19 cellular contexts compared by ENCODE assay signal in genomic region chr10:129759214-129760002, GRCh38.
A peak's percentile ranks its signal among the peaks of the same experiment; 100 is the strongest.
DNase-seq lines count a peak whose midpoint lies in the region; ATAC-seq and TF ChIP-seq lines count a peak whose summit lies in the region.
"Had no signal": no experiment of that assay in that cellular context is flagged by ENCODE, and none has a peak within 500 bp of the region (broad histone marks: within the 10 kb centered on the region; RNA-seq: fewer than 3 reads in every experiment).

No MANE protein-coding gene starts in this region.

- ATAC-seq in Right ventricle myocardium superior (ENCODE audit: poor library complexity) (no peak), heart right ventricle (no peak), lower lobe of right lung (no peak), GM21423 (IDR thresholded peaks at IDR 0.05; ENCODE audit: unreplicated experiment) (no peak), gastroesophageal sphincter (no peak)
- ATAC-seq in central memory CD8-positive, alpha-beta T cell (replicated peaks; ENCODE audit: extremely low read depth, poor library complexity, severe bottlenecking): no peak
- ATAC-seq: activated naive CD4-positive, alpha-beta T cell treated with anti-CD3 and anti-CD28 coated beads, Interleukin-2, amount 50 U/mL, for 72 hours; K562; psoas muscle had no signal

- H3K4me1 ChIP-seq in heart right ventricle (peaks cover 0 to 18% (median 0%) of the 10 kb centered on the region in 9 donors), lower lobe of right lung (no peaks in the 10 kb centered on the region), gastroesophageal sphincter (peaks cover 0 to 12% (median 0%) of the 10 kb centered on the region in 3 donors)

- DNase-seq in Right ventricle myocardium superior (peak; percentile 25), heart right ventricle (no peak), lower lobe of right lung (peak; percentile 30), type B pancreatic cell (ENCODE audit: extremely low spot score, unreplicated experiment) (peak; percentile 65), GM19240 (ENCODE audit: insufficient read length, low spot score) (no peak)
- peak; percentile 6 to 8 for DNase-seq in central memory CD8-positive, alpha-beta T cell (ENCODE audit: low spot score in 2 of 2)
- DNase-seq: activated CD4-positive, alpha-beta T cell treated with anti-CD3 and anti-CD28 coated beads for 4 hours; activated T-cell treated with anti-CD3 and anti-CD28 coated beads, Interleukin-2, amount 50 U/mL, for 24 hours; mesendoderm; NCI-H187 treated with DMSO at 0.1 percent for 48 hours; NCI-H446 treated with DMSO at 0.1 percent for 48 hours; psoas muscle; SHP77 had no signal

- no peaks in the 10 kb centered on the region for H3K4me1 Mint-ChIP-seq in central memory CD8-positive, alpha-beta T cell
- H3K4me1 Mint-ChIP-seq in type B pancreatic cell (ENCODE audit: unreplicated experiment): peaks cover 6% of the 10 kb centered on the region

- peaks cover 0 to 4% (median 0%) of the 10 kb centered on the region in 11 donors for H3K9me3 ChIP-seq in heart right ventricle
- H3K9me3 ChIP-seq in lower lobe of right lung: peaks cover 5% of the 10 kb centered on the region
- H3K9me3 ChIP-seq in gastroesophageal sphincter: no peaks in the 10 kb centered on the region
- H3K9me3 ChIP-seq: psoas muscle had no signal

- H3K27me3 Mint-ChIP-seq in central memory CD8-positive, alpha-beta T cell: no peaks in the 10 kb centered on the region
- H3K27me3 Mint-ChIP-seq in type B pancreatic cell: peaks cover 5% of the 10 kb centered on the region
- H3K27me3 Mint-ChIP-seq: activated T-cell treated with anti-CD3 and anti-CD28 coated beads, Interleukin-2, amount 50 U/mL, for 24 hours; CD4-positive, alpha-beta T cell had no signal

- H3K4me3 ChIP-seq in heart right ventricle (no peak overlapping the region), lower lobe of right lung (no peak overlapping the region), gastroesophageal sphincter (no peak overlapping the region)
- H3K4me3 ChIP-seq: K562, psoas muscle had no signal

- H3K9me3 Mint-ChIP-seq in central memory CD8-positive, alpha-beta T cell: no peaks in the 10 kb centered on the region
- H3K9me3 Mint-ChIP-seq in type B pancreatic cell: no peaks in the 10 kb centered on the region
- H3K9me3 Mint-ChIP-seq: activated T-cell treated with anti-CD3 and anti-CD28 coated beads, Interleukin-2, amount 50 U/mL, for 24 hours; CD4-positive, alpha-beta T cell had no signal

- no peak for TF ChIP-seq POLR2A in gastroesophageal sphincter (IDR thresholded peaks at IDR 0.05)

- no peak overlapping the region for H3K4me3 Mint-ChIP-seq in central memory CD8-positive, alpha-beta T cell
- no peak overlapping the region for H3K4me3 Mint-ChIP-seq in type B pancreatic cell
- H3K4me3 Mint-ChIP-seq: activated T-cell treated with anti-CD3 and anti-CD28 coated beads, Interleukin-2, amount 50 U/mL, for 24 hours; CD4-positive, alpha-beta T cell; nephron had no signal

- 94 to 95% methylated on average over 21 of the region's 21 CpGs for WGBS in heart right ventricle, 2 donors
- 91% methylated on average over 10 of the region's 21 CpGs; no CpG with 5 or more reads in 1 of the 2 donors for WGBS in gastroesophageal sphincter (ENCODE audit: low coverage in 1 of 2), 2 donors

- H3K36me3 Mint-ChIP-seq in central memory CD8-positive, alpha-beta T cell (ENCODE audit: insufficient read depth): peaks cover 1% of the 10 kb centered on the region
- H3K36me3 Mint-ChIP-seq in type B pancreatic cell: no peaks in the 10 kb centered on the region

- H3K36me3 ChIP-seq in heart right ventricle: peaks cover 0 to 31% (median 4%) of the 10 kb centered on the region in 9 donors
- peaks cover 6% of the 10 kb centered on the region for H3K36me3 ChIP-seq in lower lobe of right lung
- peaks cover 0 to 38% of the 10 kb centered on the region in 2 donors for H3K36me3 ChIP-seq in gastroesophageal sphincter

- intact Hi-C loops in Right ventricle myocardium superior (cut with DNase I): no loop called here
- intact Hi-C loops in heart right ventricle (cut with DNase I): no loop called here
- intact Hi-C loops in lower lobe of right lung (cut with DNase I): no loop called here

- TF ChIP-seq CTCF in heart right ventricle (IDR thresholded peaks at IDR 0.05) (no peak), lower lobe of right lung (IDR thresholded peaks at IDR 0.05) (no peak), type B pancreatic cell (conservative IDR thresholded peaks at IDR 0.05) (no peak), gastroesophageal sphincter (IDR thresholded peaks at IDR 0.05) (no peak)

- H3K27ac Mint-ChIP-seq in central memory CD8-positive, alpha-beta T cell (ENCODE audit: low read depth): no peak overlapping the region
- no peak overlapping the region for H3K27ac Mint-ChIP-seq in type B pancreatic cell
- H3K27ac Mint-ChIP-seq: activated T-cell treated with anti-CD3 and anti-CD28 coated beads, Interleukin-2, amount 50 U/mL, for 24 hours; CD4-positive, alpha-beta T cell; nephron had no signal

- no peaks in the 10 kb centered on the region for H3K27me3 ChIP-seq in heart right ventricle
- H3K27me3 ChIP-seq in lower lobe of right lung (ENCODE audit: low read depth): no peaks in the 10 kb centered on the region
- H3K27me3 ChIP-seq in gastroesophageal sphincter: no peaks in the 10 kb centered on the region

- TF ChIP-seq EP300 in gastroesophageal sphincter (IDR thresholded peaks at IDR 0.05): no peak

- H3K27ac ChIP-seq in heart right ventricle: no peak overlapping the region
- H3K27ac ChIP-seq in lower lobe of right lung: no peak overlapping the region
- no peak overlapping the region for H3K27ac ChIP-seq in gastroesophageal sphincter
- H3K27ac ChIP-seq: psoas muscle had no signal

Comparison
In these comparisons a context has a peak if more than half of its experiments do, and no peak if none do; other contexts are left out.
1. DNase-seq: peak in Right ventricle myocardium superior (single experiment), central memory CD8-positive, alpha-beta T cell (2 of 2), lower lobe of right lung (single experiment) and type B pancreatic cell (single experiment); none in heart right ventricle (0 of 2) and GM19240 (single experiment).